In the genomic region with DNA sequence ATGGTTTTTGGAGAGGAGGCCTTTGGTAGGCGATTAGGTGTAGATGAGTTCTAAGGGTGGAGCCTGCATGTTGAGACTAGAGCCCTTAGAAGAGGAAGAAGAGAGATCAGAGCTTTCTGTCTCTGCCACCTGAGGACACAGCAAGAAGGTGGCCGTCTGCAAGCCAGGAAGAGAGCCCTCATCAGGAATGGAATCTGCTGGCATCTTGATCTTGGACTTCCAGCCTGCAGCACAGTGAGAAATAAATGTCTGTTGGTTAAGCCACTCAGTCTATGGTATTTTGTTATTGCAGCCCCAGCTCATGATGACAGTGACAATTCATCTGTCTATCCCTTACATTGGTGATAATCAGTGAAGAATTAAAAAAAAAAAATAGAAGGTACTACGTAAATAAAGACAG, we compare ENCODE assay signal across 13 cellular contexts.
DNase-seq lines count a peak whose midpoint lies in the region; ATAC-seq, FAIRE-seq and TF ChIP-seq lines count a peak whose summit lies in the region.
"Had no signal": no experiment of that assay in that cellular context is flagged by ENCODE, and none has a peak within 500 bp of the region (broad histone marks: within the 10 kb centered on the region; RNA-seq: fewer than 3 reads in every experiment).

No MANE protein-coding gene starts in this region.

- H3K4me3 ChIP-seq in brain microvascular endothelial cell (ENCODE audit: low read depth, low read length) (no peak overlapping the region), left lung (no peak overlapping the region)
- H3K4me3 ChIP-seq: BLaER1, GM23338, K562 had no signal

- no peaks in the 10 kb centered on the region for H3K9me3 Mint-ChIP-seq in HFFc6
- no peaks in the 10 kb centered on the region for H3K9me3 Mint-ChIP-seq in osteocyte (ENCODE audit: unreplicated experiment)
- H3K9me3 Mint-ChIP-seq in activated T-cell treated with anti-CD3 and anti-CD28 coated beads, Interleukin-2, amount 50 U/mL, for 72 hours: no peaks in the 10 kb centered on the region
- H3K9me3 Mint-ChIP-seq: GM23338 had no signal

- peak overlapping the region; percentile 96 for H3K27ac Mint-ChIP-seq in HFFc6
- H3K27ac Mint-ChIP-seq in osteocyte (ENCODE audit: unreplicated experiment): peak overlapping the region; percentile 96
- H3K27ac Mint-ChIP-seq in activated T-cell treated with anti-CD3 and anti-CD28 coated beads, Interleukin-2, amount 50 U/mL, for 72 hours: no peak overlapping the region
- H3K27ac Mint-ChIP-seq: GM23338 had no signal

- no peaks in the 10 kb centered on the region for H3K9me3 ChIP-seq in left lung
- H3K9me3 ChIP-seq: BLaER1 had no signal

- DNase-seq in HFFc6: no peak
- DNase-seq in brain microvascular endothelial cell: no peak
- DNase-seq in osteocyte (ENCODE audit: extremely low spot score, unreplicated experiment): no peak
- no peak for DNase-seq in HTR-8/SVneo (ENCODE audit: insufficient read length, low spot score)
- DNase-seq in left lung: no peak
- no peak for DNase-seq in stimulated activated CD4-positive, alpha-beta T cell treated with anti-CD3 and anti-CD28 coated beads, Interleukin-4, amount 100 ng/mL, for 1 hour
- DNase-seq in activated T-cell treated with anti-CD3 and anti-CD28 coated beads, Interleukin-2, amount 50 U/mL, for 72 hours: no peak
- DNase-seq: AML-193, DMS53, H7 had no signal

- no peak for FAIRE-seq in HTR-8/SVneo (lab: Jason Lieb, UNC)
- FAIRE-seq: K562 had no signal

- no peaks in the 10 kb centered on the region for H3K4me1 ChIP-seq in left lung
- H3K4me1 ChIP-seq: BLaER1 had no signal

- ATAC-seq in left lung: no peak
- ATAC-seq in activated T-cell treated with anti-CD3 and anti-CD28 coated beads, Interleukin-2, amount 50 U/mL, for 72 hours (replicated peaks in 1 of 2): no peak
- ATAC-seq: GM23338, K562 had no signal

- intact Hi-C loops in left lung (cut with DNase I): no loop called here

- no peaks in the 10 kb centered on the region; the same call in none of the 2 replicates for H3K27me3 Mint-ChIP-seq in HFFc6 (ENCODE audit: insufficient read depth)
- no peaks in the 10 kb centered on the region for H3K27me3 Mint-ChIP-seq in osteocyte (ENCODE audit: unreplicated experiment)
- H3K27me3 Mint-ChIP-seq in activated T-cell treated with anti-CD3 and anti-CD28 coated beads, Interleukin-2, amount 50 U/mL, for 72 hours (ENCODE audit: low read depth): no peaks in the 10 kb centered on the region

- H3K4me3 Mint-ChIP-seq in HFFc6 (peak overlapping the region; percentile 18; the same call in 1 of the 2 replicates), osteocyte (ENCODE audit: unreplicated experiment) (no peak overlapping the region)
- no peak overlapping the region for H3K4me3 Mint-ChIP-seq in activated T-cell treated with anti-CD3 and anti-CD28 coated beads, Interleukin-2, amount 50 U/mL, for 72 hours
- H3K4me3 Mint-ChIP-seq: GM23338 had no signal

- no peaks in the 10 kb centered on the region for H3K27me3 ChIP-seq in brain microvascular endothelial cell (replicated peaks)
- no peaks in the 10 kb centered on the region for H3K27me3 ChIP-seq in left lung
- H3K27me3 ChIP-seq: BLaER1 had no signal

- H3K36me3 ChIP-seq in brain microvascular endothelial cell (replicated peaks): no peaks in the 10 kb centered on the region
- H3K36me3 ChIP-seq in left lung: no peaks in the 10 kb centered on the region
- H3K36me3 ChIP-seq: BLaER1 had no signal

- no peak for TF ChIP-seq CTCF in HFFc6 (IDR thresholded peaks at IDR 0.05)
- TF ChIP-seq CTCF in brain microvascular endothelial cell (IDR thresholded peaks at IDR 0.05; ENCODE audit: low read depth, low read length, missing control alignments): no peak
- no peak for TF ChIP-seq CTCF in osteocyte (IDR thresholded peaks at IDR 0.05)
- TF ChIP-seq CTCF in left lung (IDR thresholded peaks at IDR 0.05): no peak

- in situ Hi-C loops in brain microvascular endothelial cell (cut with HindIII; ENCODE audit: low pct_ligation_motif_present, low sequenced_read_pairs): no loop called here

- H3K4me1 Mint-ChIP-seq in HFFc6 (ENCODE audit: low read depth): peaks cover 79% of the 10 kb centered on the region
- H3K4me1 Mint-ChIP-seq in osteocyte (ENCODE audit: unreplicated experiment): peaks cover 69% of the 10 kb centered on the region
- no peaks in the 10 kb centered on the region for H3K4me1 Mint-ChIP-seq in activated T-cell treated with anti-CD3 and anti-CD28 coated beads, Interleukin-2, amount 50 U/mL, for 72 hours (ENCODE audit: low read depth)
- H3K4me1 Mint-ChIP-seq: GM23338 had no signal

- peaks cover 7% of the 10 kb centered on the region; the same call in 1 of the 2 replicates for H3K36me3 Mint-ChIP-seq in HFFc6 (ENCODE audit: low read depth)
- H3K36me3 Mint-ChIP-seq in osteocyte (ENCODE audit: unreplicated experiment): peaks cover 49% of the 10 kb centered on the region
- H3K36me3 Mint-ChIP-seq in activated T-cell treated with anti-CD3 and anti-CD28 coated beads, Interleukin-2, amount 50 U/mL, for 72 hours (ENCODE audit: insufficient read depth in 2 of 2): no peaks in the 10 kb centered on the region

- H3K27ac ChIP-seq in brain microvascular endothelial cell: peak overlapping the region; percentile 96
- H3K27ac ChIP-seq in left lung: no peak overlapping the region
- H3K27ac ChIP-seq: BLaER1 had no signal
